Comparison of ENCODE assay signal across 8 cellular contexts in the genomic region with DNA sequence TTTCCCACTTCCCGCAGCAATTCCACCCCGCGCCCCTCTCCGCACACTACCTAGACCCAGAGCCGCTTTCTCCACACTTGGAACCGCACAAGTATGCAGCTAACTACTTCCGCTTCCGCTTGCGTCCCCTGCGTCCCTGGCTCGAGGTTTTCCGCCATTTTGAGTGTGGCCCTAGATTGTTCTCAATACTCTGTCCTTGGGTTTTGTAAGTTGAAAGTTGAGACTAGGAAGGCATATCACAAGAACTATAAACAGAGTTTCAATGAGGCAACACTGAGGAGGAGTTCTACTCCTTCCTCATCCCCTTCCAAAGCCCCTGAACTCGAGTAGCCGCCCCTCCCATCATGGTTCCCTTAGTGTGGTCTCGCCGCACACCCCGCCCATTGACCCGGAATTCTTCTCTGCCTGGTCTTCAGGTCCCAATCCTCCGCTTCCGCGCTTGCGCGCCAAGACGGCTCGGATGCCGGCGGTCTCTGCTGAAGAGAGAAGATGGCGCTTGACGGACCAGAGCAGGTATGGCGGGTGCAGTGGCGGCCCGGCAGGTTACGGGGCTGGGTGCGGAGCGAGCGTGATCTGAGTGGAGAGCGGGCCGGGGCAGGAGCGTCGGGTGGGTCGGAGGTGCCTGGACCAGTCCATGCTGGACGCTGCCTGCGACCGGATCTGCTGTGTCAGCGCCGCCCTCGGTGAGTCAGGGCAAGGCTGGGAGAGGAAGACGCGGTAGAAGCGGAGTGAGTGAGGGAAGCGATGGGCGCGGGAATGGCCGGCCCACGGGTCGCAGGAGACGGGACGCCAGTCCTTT. TPM values are rescaled to one million over a fixed set of nuclear protein-coding genes. Genes with fewer than 3 reads are reported as not detected.
DNase-seq lines count a peak whose midpoint lies in the region; ATAC-seq and TF ChIP-seq lines count a peak whose summit lies in the region.

Gene FTSJ3 (minus strand): TSS at position 662 of the 799 bp plus-strand sequence. CDS start 761 bp downstream, outside the sequence.
Gene PSMC5 (plus strand): TSS at position 430 of the 799 bp plus-strand sequence. CDS start 60 bp downstream, at position 490.

- no peaks in the 10 kb centered on the region for H3K27me3 Mint-ChIP-seq in activated naive CD4-positive, alpha-beta T cell treated with anti-CD3 and anti-CD28 coated beads, Interleukin-2, amount 50 U/mL, for 24 hours

- no peaks in the 10 kb centered on the region for H3K27me3 ChIP-seq in SK-N-SH (ENCODE audit: insufficient read depth)
- no peaks in the 10 kb centered on the region for H3K27me3 ChIP-seq in testis

- H3K4me3 ChIP-seq in SK-N-SH (ENCODE audit: low read depth in 2 of 2, low read length in 1 of 2), result peak within 1 kb of the TSS; percentile 94 to 100
- peak within 1 kb of the TSS; percentile 84 to 94 for H3K4me3 ChIP-seq in testis

- peaks cover 76 to 77% of the 10 kb centered on the region in 2 experiments for H3K36me3 ChIP-seq in SK-N-SH (replicated peaks in 1 of 2; ENCODE audit: control insufficient read depth in 1 of 2, insufficient read depth in 2 of 2, low read length in 1 of 2)
- H3K36me3 ChIP-seq in testis (ENCODE audit: low read depth, missing control alignments), result no peaks in the 10 kb centered on the region

- DNase-seq in GM10266 (ENCODE audit: extremely low spot score), result peak; percentile 87
- peak; percentile 88 for DNase-seq in NCI-H1048 (lab: John Stamatoyannopoulos, UW)
- DNase-seq in SK-N-SH, result peak; percentile 95
- peak; percentile 94 for DNase-seq in glomerular visceral epithelial cell (ENCODE audit: extremely low spot score)
- peak; percentile 84 for DNase-seq in omental fat pad (ENCODE audit: low spot score)
- DNase-seq in testis, result peak; percentile 99

- H3K27ac ChIP-seq in SK-N-SH (ENCODE audit: low read depth in 2 of 2, low read length in 1 of 2), result peak within 1 kb of the TSS; percentile 90 to 99
- H3K27ac ChIP-seq in testis, result peak within 1 kb of the TSS; percentile 93 to 96

- TF ChIP-seq CTCF in GM10266 (IDR thresholded peaks at IDR 0.05; ENCODE audit: control insufficient read depth, insufficient read depth, low read depth, missing control alignments) (peak; percentile 72), SK-N-SH (IDR thresholded peaks at IDR 0.05) (peak; percentile 56), omental fat pad (IDR thresholded peaks at IDR 0.05) (no peak), testis (IDR thresholded peaks at IDR 0.05) (peak in 2 of 3 experiments; percentile 24 to 27)

- peaks cover 72% of the 10 kb centered on the region for H3K4me1 Mint-ChIP-seq in activated naive CD4-positive, alpha-beta T cell treated with anti-CD3 and anti-CD28 coated beads, Interleukin-2, amount 50 U/mL, for 24 hours

- H3F3A ChIP-seq in SK-N-SH (replicated peaks; ENCODE audit: insufficient read depth), result peaks cover 24% of the 10 kb centered on the region

- peak within 1 kb of the TSS; percentile 98 for H3K4me3 Mint-ChIP-seq in activated naive CD4-positive, alpha-beta T cell treated with anti-CD3 and anti-CD28 coated beads, Interleukin-2, amount 50 U/mL, for 24 hours

- H3K4me1 ChIP-seq in SK-N-SH (ENCODE audit: control insufficient read depth in 1 of 2, insufficient read depth in 2 of 2, low read depth in 1 of 2, low read length in 1 of 2) (peaks cover 9 to 37% of the 10 kb centered on the region in 2 experiments; a peak in 2 of 4 replicates), testis (peaks cover 8% of the 10 kb centered on the region)

- no peak; a peak in 1 of 4 replicates for TF ChIP-seq EP300 in SK-N-SH (IDR thresholded peaks at IDR 0.05; ENCODE audit: borderline replicate concordance in 1 of 2, low read depth in 1 of 2, low read length in 1 of 2)

- H3K27ac Mint-ChIP-seq in activated naive CD4-positive, alpha-beta T cell treated with anti-CD3 and anti-CD28 coated beads, Interleukin-2, amount 50 U/mL, for 24 hours, result peak within 1 kb of the TSS; percentile 100

- 1% methylated on average over 58 of the region's 58 CpGs for WGBS in SK-N-SH (ENCODE audit: low lambda C conversion rate)
- 0 to 1% methylated on average over 40 to 58 of the region's 58 CpGs for WGBS in testis, 2 donors

- TF ChIP-seq RAD21 in SK-N-SH (IDR thresholded peaks at IDR 0.05; ENCODE audit: low read length), result no peak

- H3K9me3 ChIP-seq in SK-N-SH, result no peaks in the 10 kb centered on the region
- no peaks in the 10 kb centered on the region for H3K9me3 ChIP-seq in testis

- peak within 1 kb of the TSS; percentile 88 for H3K9ac ChIP-seq in SK-N-SH

- H3K79me2 ChIP-seq in SK-N-SH (ENCODE audit: insufficient read depth), result peaks cover 66% of the 10 kb centered on the region

- H2AFZ ChIP-seq in SK-N-SH (ENCODE audit: low read depth), result peak within 1 kb of the TSS; percentile 67

- ATAC-seq in HG02588 (IDR thresholded peaks at IDR 0.05; ENCODE audit: unreplicated experiment) (peak; percentile 85), omental fat pad (ENCODE audit: low FRiP score) (peak; percentile 96)

- peaks cover 49% of the 10 kb centered on the region for H3K36me3 Mint-ChIP-seq in activated naive CD4-positive, alpha-beta T cell treated with anti-CD3 and anti-CD28 coated beads, Interleukin-2, amount 50 U/mL, for 24 hours

- intact Hi-C loops in testis (cut with DNase I; ENCODE audit: low total_unique reads), result loop anchor here (10.0 kb wide), 1 partner anchor 52 kb away; the partner anchor contains the start of genes CCDC47 and DDX42

- H3K9me2 ChIP-seq in SK-N-SH, result no peaks in the 10 kb centered on the region

- H3K4me2 ChIP-seq in SK-N-SH, result peak within 1 kb of the TSS; percentile 93

- POLR2A ChIA-PET in SK-N-SH (lab: Yijun Ruan, JAX), result interaction anchor here (0.6 to 9.1 kb wide), 10 partner anchors 9 to 679 kb away, joined by 3 to 108 read pairs (median 3); partner anchors contain the start of genes CCDC47, DDX42, DDX5 and SMARCD2

- no peak for TF ChIP-seq POLR2A in testis (IDR thresholded peaks at IDR 0.05)

- H4K20me1 ChIP-seq in SK-N-SH (ENCODE audit: insufficient read depth), result 0 out of 2 replicates have a peak, but pooled peaks cover 8% of the 10 kb centered on the region

- no peaks in the 10 kb centered on the region for H3K9me3 Mint-ChIP-seq in activated naive CD4-positive, alpha-beta T cell treated with anti-CD3 and anti-CD28 coated beads, Interleukin-2, amount 50 U/mL, for 24 hours

- CTCF ChIA-PET in SK-N-SH (lab: Yijun Ruan, JAX), result interaction anchor here (0.6 to 7.4 kb wide), 17 partner anchors 7 to 65 kb away, joined by 3 to 96 read pairs (median 5); partner anchors contain the start of genes CCDC47, DDX42, GH2 and SMARCD2

TF ChIP-seq in SK-N-SH, 30 proteins besides CTCF, POLR2A, EP300 and RAD21 (continues in another document):
- TF ChIP-seq, protein P1, sequence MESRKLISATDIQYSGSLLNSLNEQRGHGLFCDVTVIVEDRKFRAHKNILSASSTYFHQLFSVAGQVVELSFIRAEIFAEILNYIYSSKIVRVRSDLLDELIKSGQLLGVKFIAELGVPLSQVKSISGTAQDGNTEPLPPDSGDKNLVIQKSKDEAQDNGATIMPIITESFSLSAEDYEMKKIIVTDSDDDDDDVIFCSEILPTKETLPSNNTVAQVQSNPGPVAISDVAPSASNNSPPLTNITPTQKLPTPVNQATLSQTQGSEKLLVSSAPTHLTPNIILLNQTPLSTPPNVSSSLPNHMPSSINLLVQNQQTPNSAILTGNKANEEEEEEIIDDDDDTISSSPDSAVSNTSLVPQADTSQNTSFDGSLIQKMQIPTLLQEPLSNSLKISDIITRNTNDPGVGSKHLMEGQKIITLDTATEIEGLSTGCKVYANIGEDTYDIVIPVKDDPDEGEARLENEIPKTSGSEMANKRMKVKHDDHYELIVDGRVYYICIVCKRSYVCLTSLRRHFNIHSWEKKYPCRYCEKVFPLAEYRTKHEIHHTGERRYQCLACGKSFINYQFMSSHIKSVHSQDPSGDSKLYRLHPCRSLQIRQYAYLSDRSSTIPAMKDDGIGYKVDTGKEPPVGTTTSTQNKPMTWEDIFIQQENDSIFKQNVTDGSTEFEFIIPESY (IDR thresholded peaks at IDR 0.05; ENCODE audit: borderline replicate concordance, low read depth), result no peak
- TF ChIP-seq NFIC (IDR thresholded peaks at IDR 0.05; ENCODE audit: borderline replicate concordance) (no peak), EZH2phosphoT487 (IDR thresholded peaks at IDR 0.05; ENCODE audit: borderline replicate concordance, low read depth) (no peak), SIN3A (IDR thresholded peaks at IDR 0.05; ENCODE audit: borderline replicate concordance, low read depth, low read length) (peak; percentile 92; the same call in 1 of the 2 replicates), GABPA (IDR thresholded peaks at IDR 0.05; ENCODE audit: low read depth) (peak; percentile 98), MEF2A (IDR thresholded peaks at IDR 0.05; ENCODE audit: borderline replicate concordance, low read depth) (no peak), TCF12 (IDR thresholded peaks at IDR 0.05) (peak; percentile 11; the same call in 1 of the 2 replicates), CHD2 (IDR thresholded peaks at IDR 0.05; ENCODE audit: low read length, partially characterized antibody) (peak; percentile 77), RXRA (IDR thresholded peaks at IDR 0.05; ENCODE audit: borderline replicate concordance, low read depth) (no peak)
- TF ChIP-seq, protein P2, sequence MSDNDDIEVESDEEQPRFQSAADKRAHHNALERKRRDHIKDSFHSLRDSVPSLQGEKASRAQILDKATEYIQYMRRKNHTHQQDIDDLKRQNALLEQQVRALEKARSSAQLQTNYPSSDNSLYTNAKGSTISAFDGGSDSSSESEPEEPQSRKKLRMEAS (IDR thresholded peaks at IDR 0.05; ENCODE audit: low read depth), result peak; percentile 97
- TF ChIP-seq, protein P3, sequence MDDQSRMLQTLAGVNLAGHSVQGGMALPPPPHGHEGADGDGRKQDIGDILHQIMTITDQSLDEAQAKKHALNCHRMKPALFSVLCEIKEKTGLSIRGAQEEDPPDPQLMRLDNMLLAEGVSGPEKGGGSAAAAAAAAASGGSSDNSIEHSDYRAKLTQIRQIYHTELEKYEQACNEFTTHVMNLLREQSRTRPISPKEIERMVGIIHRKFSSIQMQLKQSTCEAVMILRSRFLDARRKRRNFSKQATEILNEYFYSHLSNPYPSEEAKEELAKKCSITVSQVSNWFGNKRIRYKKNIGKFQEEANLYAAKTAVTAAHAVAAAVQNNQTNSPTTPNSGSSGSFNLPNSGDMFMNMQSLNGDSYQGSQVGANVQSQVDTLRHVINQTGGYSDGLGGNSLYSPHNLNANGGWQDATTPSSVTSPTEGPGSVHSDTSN (IDR thresholded peaks at IDR 0.05), result no peak

RNA-seq across cellular contexts. Expression of gene FTSJ3, which starts in this region (rescaled TPM):
- polyA plus RNA-seq in SK-N-SH (2012; rRNA removed) (148 and 180 TPM in 2 replicates), testis (ENCODE audit: insufficient read depth, low read depth, low replicate concordance) (39.9 TPM)
- polyA plus RNA-seq in SK-N-SH (2012; cell fraction: cytosol; rRNA removed), result 147 and 150 TPM in 2 replicates
- polyA plus RNA-seq in SK-N-SH (2012; cell fraction: nucleus; rRNA removed), result 242 and 303 TPM in 2 replicates
- total RNA-seq in omental fat pad (10 to 100 TPM; 39.1 to 46.4 (median 40.4) TPM), testis (10 to 100 TPM; 47.2 to 59.7 TPM)

RNA-seq across cellular contexts. Expression of gene PSMC5, which starts in this region (rescaled TPM):
- polyA plus RNA-seq in SK-N-SH (2012; rRNA removed), result 424 and 468 TPM in 2 replicates
- 441 and 497 TPM in 2 replicates for polyA plus RNA-seq in SK-N-SH (2012; cell fraction: cytosol; rRNA removed)
- 369 and 384 TPM in 2 replicates for polyA plus RNA-seq in SK-N-SH (2012; cell fraction: nucleus; rRNA removed)
- 100 to 1,000 TPM in 3 of 4 donors, 10 to 100 TPM in 1; 91.0 to 119 (median 103) TPM for total RNA-seq in omental fat pad
- 100 to 1,000 TPM; 121 to 145 TPM for total RNA-seq in testis
- 269 TPM for polyA plus RNA-seq in testis (ENCODE audit: insufficient read depth, low read depth, low replicate concordance)

Comparison
In these comparisons a context has a peak if more than half of its experiments do, and no peak if none do; other contexts are left out.
1. Peak in every context shown above with its lines: DNase-seq, ATAC-seq, H3K4me3 ChIP-seq and H3K27ac ChIP-seq.
2. CTCF ChIP-seq: peak in GM10266 (single experiment), SK-N-SH (single experiment) and testis (2 of 3); none in omental fat pad (0 of 3).